In the genomic region with DNA sequence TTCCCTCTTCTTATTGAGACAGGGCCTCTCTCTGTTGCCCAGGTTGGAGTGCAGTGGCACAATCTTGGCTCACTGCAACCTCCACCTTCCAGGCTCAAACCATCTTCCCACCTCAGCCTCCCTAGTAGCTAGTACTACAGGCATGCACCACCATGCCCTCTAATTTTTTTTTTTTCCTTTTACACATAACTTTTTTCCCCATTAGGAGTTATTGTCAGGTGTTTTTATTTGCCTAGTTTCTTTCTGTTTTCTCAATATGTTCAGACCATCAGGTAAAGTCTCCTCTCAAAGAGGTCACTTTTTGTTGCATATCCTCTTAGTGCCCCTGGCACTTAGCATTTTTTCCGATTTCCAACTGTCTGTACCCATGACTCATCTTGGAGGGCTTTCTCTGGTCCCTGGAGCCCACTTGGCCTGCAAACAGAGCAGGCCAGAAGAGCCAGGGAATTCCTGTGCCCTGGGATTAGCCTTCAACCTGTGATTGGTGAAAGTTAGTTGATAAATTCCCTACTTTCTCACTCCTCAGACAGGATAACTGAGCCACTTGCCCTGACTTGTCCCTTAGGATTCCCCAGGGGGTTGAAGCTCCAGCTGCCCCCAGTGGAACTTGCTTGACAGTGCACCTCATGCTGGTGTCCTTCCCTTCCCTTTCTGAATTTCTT, we compare ENCODE assay signal across 1 cellular context.
TF ChIP-seq lines count a peak whose summit lies in the region.

No MANE protein-coding gene starts in this region.

TF ChIP-seq in HEK293, 187 proteins besides CTCF, POLR2A, EP300 and RAD21 (continued from another document):
- no peak for TF ChIP-seq ZNF18 (tag by site-specific recombination; IDR thresholded peaks at IDR 0.05)
- TF ChIP-seq, protein P1, sequence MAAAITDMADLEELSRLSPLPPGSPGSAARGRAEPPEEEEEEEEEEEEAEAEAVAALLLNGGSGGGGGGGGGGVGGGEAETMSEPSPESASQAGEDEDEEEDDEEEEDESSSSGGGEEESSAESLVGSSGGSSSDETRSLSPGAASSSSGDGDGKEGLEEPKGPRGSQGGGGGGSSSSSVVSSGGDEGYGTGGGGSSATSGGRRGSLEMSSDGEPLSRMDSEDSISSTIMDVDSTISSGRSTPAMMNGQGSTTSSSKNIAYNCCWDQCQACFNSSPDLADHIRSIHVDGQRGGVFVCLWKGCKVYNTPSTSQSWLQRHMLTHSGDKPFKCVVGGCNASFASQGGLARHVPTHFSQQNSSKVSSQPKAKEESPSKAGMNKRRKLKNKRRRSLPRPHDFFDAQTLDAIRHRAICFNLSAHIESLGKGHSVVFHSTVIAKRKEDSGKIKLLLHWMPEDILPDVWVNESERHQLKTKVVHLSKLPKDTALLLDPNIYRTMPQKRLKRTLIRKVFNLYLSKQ (tag by site-specific recombination; IDR thresholded peaks at IDR 0.05; ENCODE audit: borderline replicate concordance), result no peak
- TF ChIP-seq ZNF521 (tag by site-specific recombination; IDR thresholded peaks at IDR 0.05), result no peak
- TF ChIP-seq, protein P2, sequence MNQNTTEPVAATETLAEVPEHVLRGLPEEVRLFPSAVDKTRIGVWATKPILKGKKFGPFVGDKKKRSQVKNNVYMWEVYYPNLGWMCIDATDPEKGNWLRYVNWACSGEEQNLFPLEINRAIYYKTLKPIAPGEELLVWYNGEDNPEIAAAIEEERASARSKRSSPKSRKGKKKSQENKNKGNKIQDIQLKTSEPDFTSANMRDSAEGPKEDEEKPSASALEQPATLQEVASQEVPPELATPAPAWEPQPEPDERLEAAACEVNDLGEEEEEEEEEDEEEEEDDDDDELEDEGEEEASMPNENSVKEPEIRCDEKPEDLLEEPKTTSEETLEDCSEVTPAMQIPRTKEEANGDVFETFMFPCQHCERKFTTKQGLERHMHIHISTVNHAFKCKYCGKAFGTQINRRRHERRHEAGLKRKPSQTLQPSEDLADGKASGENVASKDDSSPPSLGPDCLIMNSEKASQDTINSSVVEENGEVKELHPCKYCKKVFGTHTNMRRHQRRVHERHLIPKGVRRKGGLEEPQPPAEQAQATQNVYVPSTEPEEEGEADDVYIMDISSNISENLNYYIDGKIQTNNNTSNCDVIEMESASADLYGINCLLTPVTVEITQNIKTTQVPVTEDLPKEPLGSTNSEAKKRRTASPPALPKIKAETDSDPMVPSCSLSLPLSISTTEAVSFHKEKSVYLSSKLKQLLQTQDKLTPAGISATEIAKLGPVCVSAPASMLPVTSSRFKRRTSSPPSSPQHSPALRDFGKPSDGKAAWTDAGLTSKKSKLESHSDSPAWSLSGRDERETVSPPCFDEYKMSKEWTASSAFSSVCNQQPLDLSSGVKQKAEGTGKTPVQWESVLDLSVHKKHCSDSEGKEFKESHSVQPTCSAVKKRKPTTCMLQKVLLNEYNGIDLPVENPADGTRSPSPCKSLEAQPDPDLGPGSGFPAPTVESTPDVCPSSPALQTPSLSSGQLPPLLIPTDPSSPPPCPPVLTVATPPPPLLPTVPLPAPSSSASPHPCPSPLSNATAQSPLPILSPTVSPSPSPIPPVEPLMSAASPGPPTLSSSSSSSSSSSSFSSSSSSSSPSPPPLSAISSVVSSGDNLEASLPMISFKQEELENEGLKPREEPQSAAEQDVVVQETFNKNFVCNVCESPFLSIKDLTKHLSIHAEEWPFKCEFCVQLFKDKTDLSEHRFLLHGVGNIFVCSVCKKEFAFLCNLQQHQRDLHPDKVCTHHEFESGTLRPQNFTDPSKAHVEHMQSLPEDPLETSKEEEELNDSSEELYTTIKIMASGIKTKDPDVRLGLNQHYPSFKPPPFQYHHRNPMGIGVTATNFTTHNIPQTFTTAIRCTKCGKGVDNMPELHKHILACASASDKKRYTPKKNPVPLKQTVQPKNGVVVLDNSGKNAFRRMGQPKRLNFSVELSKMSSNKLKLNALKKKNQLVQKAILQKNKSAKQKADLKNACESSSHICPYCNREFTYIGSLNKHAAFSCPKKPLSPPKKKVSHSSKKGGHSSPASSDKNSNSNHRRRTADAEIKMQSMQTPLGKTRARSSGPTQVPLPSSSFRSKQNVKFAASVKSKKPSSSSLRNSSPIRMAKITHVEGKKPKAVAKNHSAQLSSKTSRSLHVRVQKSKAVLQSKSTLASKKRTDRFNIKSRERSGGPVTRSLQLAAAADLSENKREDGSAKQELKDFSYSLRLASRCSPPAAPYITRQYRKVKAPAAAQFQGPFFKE (tag by site-specific recombination; IDR thresholded peaks at IDR 0.05; ENCODE audit: borderline replicate concordance), result no peak
